ENCODE assay signal across 19 cellular contexts in genomic region chr9:113476511-113476916, GRCh38.
"Had no signal": no experiment of that assay in that cellular context is flagged by ENCODE, and none has a peak within 500 bp of the region (broad histone marks: within the 10 kb centered on the region; RNA-seq: fewer than 3 reads in every experiment).

No MANE protein-coding gene starts in this region.

- H3K4me2 ChIP-seq: neural progenitor cell had no signal

- H3K9me3 ChIP-seq: colonic mucosa, esophagus squamous epithelium, gastroesophageal sphincter, lower lobe of right lung, ovary, psoas muscle, thyroid gland had no signal

- H3K27me3 ChIP-seq: colonic mucosa, esophagus squamous epithelium, gastroesophageal sphincter, neural progenitor cell, ovary, thyroid gland had no signal

- ATAC-seq: gastroesophageal sphincter, left colon, lower lobe of right lung had no signal

- H3K9ac ChIP-seq: neural progenitor cell had no signal

- H3K4me1 ChIP-seq: colonic mucosa, lower lobe of right lung had no signal

- H3K4me3 ChIP-seq: colonic mucosa, esophagus squamous epithelium, gastroesophageal sphincter, lower lobe of right lung, neural progenitor cell, ovary, psoas muscle, thyroid gland had no signal

- H3K36me3 ChIP-seq: colonic mucosa, esophagus squamous epithelium, gastroesophageal sphincter, lower lobe of right lung, neural progenitor cell, ovary, thyroid gland had no signal

- DNase-seq: activated CD4-positive, alpha-beta T cell treated with anti-CD3 and anti-CD28 coated beads for 1 hour; activated CD4-positive, alpha-beta T cell treated with anti-CD3 and anti-CD28 coated beads, Interleukin-2, amount 50 U/mL, for 1 hour; activated naive CD4-positive, alpha-beta T cell treated with Interleukin-2 at 50 U/mL for 16 hours; activated naive CD8-positive, alpha-beta T cell treated with anti-CD3 and anti-CD28 coated beads for 36 hours; activated T-cell treated with anti-CD3 and anti-CD28 coated beads, Interleukin-2, amount 50 U/mL, for 48 hours; colonic mucosa; esophagus squamous epithelium; left colon; lower lobe of right lung; naive B cell; ovary; psoas muscle; stimulated activated CD4-positive, alpha-beta T cell treated with anti-CD3 and anti-CD28 coated beads, Interleukin-2, amount 100 ng/mL, for 48 hours; stimulated activated CD8-positive, alpha-beta memory T cell treated with anti-CD3 and anti-CD28 coated beads, Interleukin-4, amount 100 ng/mL, for 48 hours; stimulated activated naive CD4-positive, alpha-beta T cell; T-helper 9 cell; thyroid gland had no signal

- H3K27ac ChIP-seq: colonic mucosa, esophagus squamous epithelium, gastroesophageal sphincter, lower lobe of right lung, neural progenitor cell, ovary, psoas muscle, thyroid gland had no signal

- H2AFZ ChIP-seq: neural progenitor cell had no signal
